Comparison of ENCODE assay signal across 1 cellular context in the genomic region with DNA sequence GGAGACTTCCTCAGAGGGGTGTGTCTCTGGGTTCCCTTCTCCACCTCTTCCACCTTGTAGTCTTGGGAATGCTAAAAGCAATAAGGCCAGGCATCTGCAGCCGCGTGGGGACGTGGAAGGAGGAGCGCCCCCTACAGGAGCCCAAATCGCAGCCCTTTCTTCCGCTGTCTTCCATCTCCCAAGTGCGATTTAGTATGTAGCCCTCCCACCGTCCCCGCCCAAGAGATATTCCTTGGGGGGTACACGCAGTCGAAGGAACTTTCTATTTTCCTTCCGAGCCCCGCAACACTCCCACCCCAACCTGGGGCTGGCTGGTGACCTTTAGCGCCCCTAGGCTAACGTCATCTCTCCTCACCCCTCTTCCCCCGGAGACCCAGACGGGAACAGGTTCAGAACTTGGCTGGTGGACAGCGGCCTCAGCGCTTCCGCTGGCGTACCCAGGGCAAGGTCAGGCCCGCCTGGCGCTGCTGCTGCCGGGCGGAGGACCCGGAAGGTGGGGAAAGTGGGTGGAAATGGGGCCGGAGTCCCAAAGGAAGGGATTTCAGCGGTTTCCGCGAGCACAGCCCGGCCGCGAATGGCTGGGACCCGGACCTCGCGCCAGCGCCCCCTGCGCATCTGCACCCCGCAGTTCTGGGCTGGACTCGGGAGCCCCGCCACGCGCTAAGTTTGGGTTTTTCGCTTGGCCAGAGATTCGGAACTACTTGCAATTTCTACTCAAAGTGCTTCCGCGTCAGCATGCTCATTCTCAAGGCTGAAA.
TF ChIP-seq lines count a peak whose summit lies in the region.

No MANE protein-coding gene starts in this region.

TF ChIP-seq in HepG2, 621 proteins besides CTCF, POLR2A, EP300 and RAD21 (continued from another document and continues in another):
- TF ChIP-seq, protein P1, sequence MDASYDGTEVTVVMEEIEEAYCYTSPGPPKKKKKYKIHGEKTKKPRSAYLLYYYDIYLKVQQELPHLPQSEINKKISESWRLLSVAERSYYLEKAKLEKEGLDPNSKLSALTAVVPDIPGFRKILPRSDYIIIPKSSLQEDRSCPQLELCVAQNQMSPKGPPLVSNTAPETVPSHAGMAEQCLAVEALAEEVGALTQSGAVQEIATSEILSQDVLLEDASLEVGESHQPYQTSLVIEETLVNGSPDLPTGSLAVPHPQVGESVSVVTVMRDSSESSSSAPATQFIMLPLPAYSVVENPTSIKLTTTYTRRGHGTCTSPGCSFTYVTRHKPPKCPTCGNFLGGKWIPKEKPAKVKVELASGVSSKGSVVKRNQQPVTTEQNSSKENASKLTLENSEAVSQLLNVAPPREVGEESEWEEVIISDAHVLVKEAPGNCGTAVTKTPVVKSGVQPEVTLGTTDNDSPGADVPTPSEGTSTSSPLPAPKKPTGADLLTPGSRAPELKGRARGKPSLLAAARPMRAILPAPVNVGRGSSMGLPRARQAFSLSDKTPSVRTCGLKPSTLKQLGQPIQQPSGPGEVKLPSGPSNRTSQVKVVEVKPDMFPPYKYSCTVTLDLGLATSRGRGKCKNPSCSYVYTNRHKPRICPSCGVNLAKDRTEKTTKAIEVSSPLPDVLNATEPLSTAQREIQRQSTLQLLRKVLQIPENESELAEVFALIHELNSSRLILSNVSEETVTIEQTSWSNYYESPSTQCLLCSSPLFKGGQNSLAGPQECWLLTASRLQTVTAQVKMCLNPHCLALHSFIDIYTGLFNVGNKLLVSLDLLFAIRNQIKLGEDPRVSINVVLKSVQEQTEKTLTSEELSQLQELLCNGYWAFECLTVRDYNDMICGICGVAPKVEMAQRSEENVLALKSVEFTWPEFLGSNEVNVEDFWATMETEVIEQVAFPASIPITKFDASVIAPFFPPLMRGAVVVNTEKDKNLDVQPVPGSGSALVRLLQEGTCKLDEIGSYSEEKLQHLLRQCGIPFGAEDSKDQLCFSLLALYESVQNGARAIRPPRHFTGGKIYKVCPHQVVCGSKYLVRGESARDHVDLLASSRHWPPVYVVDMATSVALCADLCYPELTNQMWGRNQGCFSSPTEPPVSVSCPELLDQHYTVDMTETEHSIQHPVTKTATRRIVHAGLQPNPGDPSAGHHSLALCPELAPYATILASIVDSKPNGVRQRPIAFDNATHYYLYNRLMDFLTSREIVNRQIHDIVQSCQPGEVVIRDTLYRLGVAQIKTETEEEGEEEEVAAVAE (CRISPR knock-in tag; IDR thresholded peaks at IDR 0.05; ENCODE audit: borderline replicate concordance), result peak; percentile 84
- 0 out of 2 replicates have a peak, but pooled peaks have one; percentile 69 for TF ChIP-seq DNMT3B (CRISPR knock-in tag; conservative IDR thresholded peaks at IDR 0.05)
- peak; percentile 93 for TF ChIP-seq ZNF749 (CRISPR knock-in tag; IDR thresholded peaks at IDR 0.05; ENCODE audit: borderline replicate concordance)
- TF ChIP-seq, protein P2, sequence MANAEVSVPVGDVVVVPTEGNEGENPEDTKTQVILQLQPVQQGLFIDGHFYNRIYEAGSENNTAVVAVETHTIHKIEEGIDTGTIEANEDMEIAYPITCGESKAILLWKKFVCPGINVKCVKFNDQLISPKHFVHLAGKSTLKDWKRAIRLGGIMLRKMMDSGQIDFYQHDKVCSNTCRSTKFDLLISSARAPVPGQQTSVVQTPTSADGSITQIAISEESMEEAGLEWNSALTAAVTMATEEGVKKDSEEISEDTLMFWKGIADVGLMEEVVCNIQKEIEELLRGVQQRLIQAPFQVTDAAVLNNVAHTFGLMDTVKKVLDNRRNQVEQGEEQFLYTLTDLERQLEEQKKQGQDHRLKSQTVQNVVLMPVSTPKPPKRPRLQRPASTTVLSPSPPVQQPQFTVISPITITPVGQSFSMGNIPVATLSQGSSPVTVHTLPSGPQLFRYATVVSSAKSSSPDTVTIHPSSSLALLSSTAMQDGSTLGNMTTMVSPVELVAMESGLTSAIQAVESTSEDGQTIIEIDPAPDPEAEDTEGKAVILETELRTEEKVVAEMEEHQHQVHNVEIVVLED (CRISPR knock-in tag; IDR thresholded peaks at IDR 0.05; ENCODE audit: borderline replicate concordance), result no peak; the same call in 1 of the 2 replicates
- no peak for TF ChIP-seq RFX1 (IDR thresholded peaks at IDR 0.05)
- no peak for TF ChIP-seq ZNF136 (CRISPR knock-in tag; IDR thresholded peaks at IDR 0.05; ENCODE audit: low read depth)
- peak; percentile 88 for TF ChIP-seq ZNF792 (CRISPR knock-in tag; IDR thresholded peaks at IDR 0.05)
- no peak for TF ChIP-seq FOXP1 (IDR thresholded peaks at IDR 0.05)
- TF ChIP-seq FOXP1 (CRISPR knock-in tag; IDR thresholded peaks at IDR 0.05), result no peak
- no peak for TF ChIP-seq KAT7 (CRISPR knock-in tag; IDR thresholded peaks at IDR 0.05; ENCODE audit: borderline replicate concordance)
- TF ChIP-seq, protein P3, sequence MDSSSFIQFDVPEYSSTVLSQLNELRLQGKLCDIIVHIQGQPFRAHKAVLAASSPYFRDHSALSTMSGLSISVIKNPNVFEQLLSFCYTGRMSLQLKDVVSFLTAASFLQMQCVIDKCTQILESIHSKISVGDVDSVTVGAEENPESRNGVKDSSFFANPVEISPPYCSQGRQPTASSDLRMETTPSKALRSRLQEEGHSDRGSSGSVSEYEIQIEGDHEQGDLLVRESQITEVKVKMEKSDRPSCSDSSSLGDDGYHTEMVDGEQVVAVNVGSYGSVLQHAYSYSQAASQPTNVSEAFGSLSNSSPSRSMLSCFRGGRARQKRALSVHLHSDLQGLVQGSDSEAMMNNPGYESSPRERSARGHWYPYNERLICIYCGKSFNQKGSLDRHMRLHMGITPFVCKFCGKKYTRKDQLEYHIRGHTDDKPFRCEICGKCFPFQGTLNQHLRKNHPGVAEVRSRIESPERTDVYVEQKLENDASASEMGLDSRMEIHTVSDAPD (CRISPR knock-in tag; IDR thresholded peaks at IDR 0.05), result no peak
- TF ChIP-seq, protein P4, sequence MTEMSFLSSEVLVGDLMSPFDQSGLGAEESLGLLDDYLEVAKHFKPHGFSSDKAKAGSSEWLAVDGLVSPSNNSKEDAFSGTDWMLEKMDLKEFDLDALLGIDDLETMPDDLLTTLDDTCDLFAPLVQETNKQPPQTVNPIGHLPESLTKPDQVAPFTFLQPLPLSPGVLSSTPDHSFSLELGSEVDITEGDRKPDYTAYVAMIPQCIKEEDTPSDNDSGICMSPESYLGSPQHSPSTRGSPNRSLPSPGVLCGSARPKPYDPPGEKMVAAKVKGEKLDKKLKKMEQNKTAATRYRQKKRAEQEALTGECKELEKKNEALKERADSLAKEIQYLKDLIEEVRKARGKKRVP (CRISPR knock-in tag; IDR thresholded peaks at IDR 0.05), result peak in 1 of 2 experiments; percentile 76; a peak in 2 of 4 replicates
- peak; percentile 78 for TF ChIP-seq SRSF1 (optimal IDR thresholded peaks at IDR 0.05; ENCODE audit: low read depth, low read length)
- TF ChIP-seq AGO2 (optimal IDR thresholded peaks at IDR 0.05; ENCODE audit: low read depth, low read length), result no peak
- TF ChIP-seq ZNF589 (CRISPR knock-in tag; conservative IDR thresholded peaks at IDR 0.05), result no peak
- no peak for TF ChIP-seq JUN (CRISPR knock-in tag; IDR thresholded peaks at IDR 0.05)
- TF ChIP-seq, protein P5, sequence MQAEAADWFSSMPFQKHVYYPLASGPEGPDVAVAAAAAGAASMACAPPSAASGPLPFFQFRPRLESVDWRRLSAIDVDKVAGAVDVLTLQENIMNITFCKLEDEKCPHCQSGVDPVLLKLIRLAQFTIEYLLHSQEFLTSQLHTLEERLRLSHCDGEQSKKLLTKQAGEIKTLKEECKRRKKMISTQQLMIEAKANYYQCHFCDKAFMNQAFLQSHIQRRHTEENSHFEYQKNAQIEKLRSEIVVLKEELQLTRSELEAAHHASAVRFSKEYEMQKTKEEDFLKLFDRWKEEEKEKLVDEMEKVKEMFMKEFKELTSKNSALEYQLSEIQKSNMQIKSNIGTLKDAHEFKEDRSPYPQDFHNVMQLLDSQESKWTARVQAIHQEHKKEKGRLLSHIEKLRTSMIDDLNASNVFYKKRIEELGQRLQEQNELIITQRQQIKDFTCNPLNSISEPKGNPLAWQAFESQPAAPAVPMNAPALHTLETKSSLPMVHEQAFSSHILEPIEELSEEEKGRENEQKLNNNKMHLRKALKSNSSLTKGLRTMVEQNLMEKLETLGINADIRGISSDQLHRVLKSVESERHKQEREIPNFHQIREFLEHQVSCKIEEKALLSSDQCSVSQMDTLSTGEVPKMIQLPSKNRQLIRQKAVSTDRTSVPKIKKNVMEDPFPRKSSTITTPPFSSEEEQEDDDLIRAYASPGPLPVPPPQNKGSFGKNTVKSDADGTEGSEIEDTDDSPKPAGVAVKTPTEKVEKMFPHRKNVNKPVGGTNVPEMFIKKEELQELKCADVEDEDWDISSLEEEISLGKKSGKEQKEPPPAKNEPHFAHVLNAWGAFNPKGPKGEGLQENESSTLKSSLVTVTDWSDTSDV (CRISPR knock-in tag; IDR thresholded peaks at IDR 0.05), result peak; percentile 54; the same call in 1 of the 2 replicates
- no peak for TF ChIP-seq CREM (IDR thresholded peaks at IDR 0.05)
- TF ChIP-seq CREM (CRISPR knock-in tag; IDR thresholded peaks at IDR 0.05), result no peak
- peak; percentile 82 for TF ChIP-seq REPIN1 (CRISPR knock-in tag; IDR thresholded peaks at IDR 0.05; ENCODE audit: borderline replicate concordance, low read depth)
- TF ChIP-seq, protein P6, sequence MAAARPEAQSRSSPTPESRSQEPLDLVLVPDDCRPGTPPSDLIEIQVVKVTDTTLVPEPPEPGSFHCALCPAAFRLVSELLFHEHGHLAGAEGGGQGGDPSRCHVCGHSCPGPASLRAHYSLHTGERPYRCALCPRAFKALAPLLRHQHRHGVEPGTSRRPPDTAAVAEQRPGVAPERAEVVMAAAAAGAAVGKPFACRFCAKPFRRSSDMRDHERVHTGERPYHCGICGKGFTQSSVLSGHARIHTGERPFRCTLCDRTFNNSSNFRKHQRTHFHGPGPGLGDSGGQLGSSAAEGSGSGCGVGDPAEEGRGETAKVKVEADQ (CRISPR knock-in tag; IDR thresholded peaks at IDR 0.05; ENCODE audit: borderline replicate concordance), result peak; percentile 53; the same call in 1 of the 2 replicates
- TF ChIP-seq NFE2L2 (IDR thresholded peaks at IDR 0.05; ENCODE audit: low read length), result no peak
- peak; percentile 91; the same call in 1 of the 2 replicates for TF ChIP-seq ZNF441 (CRISPR knock-in tag; IDR thresholded peaks at IDR 0.05; ENCODE audit: borderline replicate concordance)
- TF ChIP-seq BCL6 (CRISPR knock-in tag; IDR thresholded peaks at IDR 0.05), result peak; percentile 25; the same call in 1 of the 2 replicates
- TF ChIP-seq ZNF333 (CRISPR knock-in tag; IDR thresholded peaks at IDR 0.05; ENCODE audit: borderline replicate concordance), result no peak
- TF ChIP-seq ZNF383 (CRISPR knock-in tag; IDR thresholded peaks at IDR 0.05; ENCODE audit: borderline replicate concordance), result no peak
- no peak for TF ChIP-seq POLR2AphosphoS5 (IDR thresholded peaks at IDR 0.05; ENCODE audit: low read depth, low read length)
- peak; percentile 64 for TF ChIP-seq TARDBP (CRISPR knock-in tag; IDR thresholded peaks at IDR 0.05)
- TF ChIP-seq, protein P7, sequence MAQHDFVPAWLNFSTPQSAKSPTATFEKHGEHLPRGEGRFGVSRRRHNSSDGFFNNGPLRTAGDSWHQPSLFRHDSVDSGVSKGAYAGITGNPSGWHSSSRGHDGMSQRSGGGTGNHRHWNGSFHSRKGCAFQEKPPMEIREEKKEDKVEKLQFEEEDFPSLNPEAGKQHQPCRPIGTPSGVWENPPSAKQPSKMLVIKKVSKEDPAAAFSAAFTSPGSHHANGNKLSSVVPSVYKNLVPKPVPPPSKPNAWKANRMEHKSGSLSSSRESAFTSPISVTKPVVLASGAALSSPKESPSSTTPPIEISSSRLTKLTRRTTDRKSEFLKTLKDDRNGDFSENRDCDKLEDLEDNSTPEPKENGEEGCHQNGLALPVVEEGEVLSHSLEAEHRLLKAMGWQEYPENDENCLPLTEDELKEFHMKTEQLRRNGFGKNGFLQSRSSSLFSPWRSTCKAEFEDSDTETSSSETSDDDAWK (CRISPR knock-in tag; IDR thresholded peaks at IDR 0.05), result no peak
- TF ChIP-seq SRY (CRISPR knock-in tag; IDR thresholded peaks at IDR 0.05), result peak; percentile 92
- TF ChIP-seq ZNF431 (CRISPR knock-in tag; IDR thresholded peaks at IDR 0.05; ENCODE audit: borderline replicate concordance, low read depth), result peak; percentile 86; the same call in 1 of the 2 replicates
- TF ChIP-seq HOXA5 (CRISPR knock-in tag; IDR thresholded peaks at IDR 0.05), result peak; percentile 95
- TF ChIP-seq ZMAT3 (CRISPR knock-in tag; conservative IDR thresholded peaks at IDR 0.05), result peak; percentile 90
- no peak for TF ChIP-seq PTBP1 (IDR thresholded peaks at IDR 0.05; ENCODE audit: low read depth, low read length, poor library complexity, severe bottlenecking)
- TF ChIP-seq, protein P8, sequence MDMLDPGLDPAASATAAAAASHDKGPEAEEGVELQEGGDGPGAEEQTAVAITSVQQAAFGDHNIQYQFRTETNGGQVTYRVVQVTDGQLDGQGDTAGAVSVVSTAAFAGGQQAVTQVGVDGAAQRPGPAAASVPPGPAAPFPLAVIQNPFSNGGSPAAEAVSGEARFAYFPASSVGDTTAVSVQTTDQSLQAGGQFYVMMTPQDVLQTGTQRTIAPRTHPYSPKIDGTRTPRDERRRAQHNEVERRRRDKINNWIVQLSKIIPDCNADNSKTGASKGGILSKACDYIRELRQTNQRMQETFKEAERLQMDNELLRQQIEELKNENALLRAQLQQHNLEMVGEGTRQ (IDR thresholded peaks at IDR 0.05; ENCODE audit: low read depth, low read length), result no peak
- TF ChIP-seq, protein P8 (CRISPR knock-in tag; IDR thresholded peaks at IDR 0.05; ENCODE audit: borderline replicate concordance), result peak; percentile 28; the same call in 1 of the 2 replicates
- TF ChIP-seq CREB1 (IDR thresholded peaks at IDR 0.05), result no peak
- peak; percentile 78 for TF ChIP-seq CREB1 (CRISPR knock-in tag; IDR thresholded peaks at IDR 0.05)
- TF ChIP-seq, protein P9, sequence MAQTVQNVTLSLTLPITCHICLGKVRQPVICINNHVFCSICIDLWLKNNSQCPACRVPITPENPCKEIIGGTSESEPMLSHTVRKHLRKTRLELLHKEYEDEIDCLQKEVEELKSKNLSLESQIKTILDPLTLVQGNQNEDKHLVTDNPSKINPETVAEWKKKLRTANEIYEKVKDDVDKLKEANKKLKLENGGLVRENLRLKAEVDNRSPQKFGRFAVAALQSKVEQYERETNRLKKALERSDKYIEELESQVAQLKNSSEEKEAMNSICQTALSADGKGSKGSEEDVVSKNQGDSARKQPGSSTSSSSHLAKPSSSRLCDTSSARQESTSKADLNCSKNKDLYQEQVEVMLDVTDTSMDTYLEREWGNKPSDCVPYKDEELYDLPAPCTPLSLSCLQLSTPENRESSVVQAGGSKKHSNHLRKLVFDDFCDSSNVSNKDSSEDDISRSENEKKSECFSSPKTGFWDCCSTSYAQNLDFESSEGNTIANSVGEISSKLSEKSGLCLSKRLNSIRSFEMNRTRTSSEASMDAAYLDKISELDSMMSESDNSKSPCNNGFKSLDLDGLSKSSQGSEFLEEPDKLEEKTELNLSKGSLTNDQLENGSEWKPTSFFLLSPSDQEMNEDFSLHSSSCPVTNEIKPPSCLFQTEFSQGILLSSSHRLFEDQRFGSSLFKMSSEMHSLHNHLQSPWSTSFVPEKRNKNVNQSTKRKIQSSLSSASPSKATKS (CRISPR knock-in tag; IDR thresholded peaks at IDR 0.05), result no peak
- no peak for TF ChIP-seq NR3C1 (CRISPR knock-in tag; IDR thresholded peaks at IDR 0.05)
- no peak for TF ChIP-seq ZKSCAN1 (IDR thresholded peaks at IDR 0.05; ENCODE audit: low read length)
- TF ChIP-seq ZNF234 (CRISPR knock-in tag; conservative IDR thresholded peaks at IDR 0.05), result no peak
- TF ChIP-seq IKZF4 (CRISPR knock-in tag; IDR thresholded peaks at IDR 0.05; ENCODE audit: borderline replicate concordance, low read depth, not compliant biosample characterization), result no peak
- TF ChIP-seq ADNP (CRISPR knock-in tag; IDR thresholded peaks at IDR 0.05), result no peak
